In genomic region chr6:43274916-43275597, GRCh38 we compare ENCODE assay signal across 9 cellular contexts. TPM values are rescaled to one million over a fixed set of nuclear protein-coding genes. Genes with fewer than 3 reads are reported as not detected.
DNase-seq lines count a peak whose midpoint lies in the region; ATAC-seq, FAIRE-seq and TF ChIP-seq lines count a peak whose summit lies in the region.
"Had no signal": no experiment of that assay in that cellular context is flagged by ENCODE, and none has a peak within 500 bp of the region (broad histone marks: within the 10 kb centered on the region; RNA-seq: fewer than 3 reads in every experiment).

No MANE protein-coding gene starts in this region.

- in situ Hi-C loops in GM13976 (cut with MboI; ENCODE audit: low sequenced_read_pairs, unreplicated experiment) = loop anchor here (25.0 kb wide), 1 partner anchor 212 kb away; the partner anchor contains the start of gene TJAP1

- no peaks in the 10 kb centered on the region for H4K20me1 ChIP-seq in fibroblast of lung (ENCODE audit: control insufficient read depth, extremely low read depth, insufficient read depth, low read length)

- FAIRE-seq in urothelium cell line (lab: Jason Lieb, UNC) = no peak

- H3K79me2 ChIP-seq in fibroblast of lung (ENCODE audit: control insufficient read depth, insufficient read depth, low read length) = no peaks in the 10 kb centered on the region

- no peaks in the 10 kb centered on the region for H3K36me3 ChIP-seq in fibroblast of lung (ENCODE audit: control insufficient read depth, insufficient read depth, low read length)
- no peaks in the 10 kb centered on the region for H3K36me3 ChIP-seq in skeletal muscle satellite cell (ENCODE audit: insufficient read depth, low read length)

- peaks cover 39% of the 10 kb centered on the region for H3K27me3 ChIP-seq in fibroblast of lung (ENCODE audit: control insufficient read depth, insufficient read depth, low read length)
- H3K27me3 ChIP-seq in skeletal muscle satellite cell (ENCODE audit: control insufficient read depth, insufficient read depth, low read length) = peaks cover 59% of the 10 kb centered on the region

- H3K9ac ChIP-seq in fibroblast of lung (ENCODE audit: insufficient read depth, low read length) (no peak overlapping the region), skeletal muscle satellite cell (ENCODE audit: low read depth, low read length) (no peak overlapping the region)
- H3K9ac ChIP-seq: KMS-11 had no signal

- ATAC-seq in GM21447 (IDR thresholded peaks at IDR 0.05; ENCODE audit: unreplicated experiment) = no peak

- H3K9me3 ChIP-seq in fibroblast of lung (ENCODE audit: control insufficient read depth, insufficient read depth, low read depth, low read length) (no peaks in the 10 kb centered on the region), skeletal muscle satellite cell (replicated peaks; ENCODE audit: low read length) (no peaks in the 10 kb centered on the region)

- H3K4me3 ChIP-seq in fibroblast of lung (replicated peaks in 1 of 4; ENCODE audit: control extremely low read depth in 1 of 4, insufficient read depth in 1 of 4, low read depth in 3 of 4, low read length in 4 of 4) = peak overlapping the region in 1 of 4 experiments; percentile 34
- H3K4me3 ChIP-seq in skeletal muscle satellite cell (ENCODE audit: low read length) = peak overlapping the region; percentile 48

- DNase-seq in GM13976 (ENCODE audit: low spot score) (peak; percentile 72), fibroblast of lung (ENCODE audit: low read depth in 2 of 2) (no peak), urothelium cell line (ENCODE audit: low spot score) (no peak), NCI-H2029 treated with DMSO at 0.1 percent for 48 hours (lab: John Stamatoyannopoulos, UW) (no peak), HUDEP-2 (lab: John Stamatoyannopoulos, UW; ENCODE audit: unreplicated experiment in 76 of 76) (no peak)
- DNase-seq in activated CD4-positive, alpha-beta T cell treated with anti-CD3 and anti-CD28 coated beads, Interleukin-2, amount 50 U/mL, for 48 hours = peak; percentile 24 to 36

- TF ChIP-seq CTCF in GM13976 (IDR thresholded peaks at IDR 0.05; ENCODE audit: borderline replicate concordance, control extremely low read depth, extremely low read depth, insufficient read depth, missing control alignments) (no peak), fibroblast of lung (conservative IDR thresholded peaks at IDR 0.05 in 1 of 2, IDR thresholded peaks at IDR 0.05 in 1 of 2; ENCODE audit: low read depth in 1 of 2, low read length in 2 of 2) (no peak)

- no peak overlapping the region for H3K27ac ChIP-seq in fibroblast of lung (ENCODE audit: insufficient read depth, low read length)
- H3K27ac ChIP-seq: KMS-11 had no signal

- H3K4me2 ChIP-seq in fibroblast of lung (ENCODE audit: extremely low read depth, insufficient read depth, low read length) (peak overlapping the region; percentile 44), skeletal muscle satellite cell (ENCODE audit: low read length) (peak overlapping the region; percentile 66)
- H3K4me2 ChIP-seq: KMS-11 had no signal

- H2AFZ ChIP-seq in fibroblast of lung (ENCODE audit: low read length) = no peak overlapping the region

- H3K4me1 ChIP-seq in fibroblast of lung (ENCODE audit: control insufficient read depth, extremely low read depth, insufficient read depth, low read length) (no peaks in the 10 kb centered on the region), skeletal muscle satellite cell (ENCODE audit: control insufficient read depth, insufficient read depth, low read length) (peaks cover 10% of the 10 kb centered on the region)

RNA-seq across cellular contexts. Expression of gene SLC22A7, which starts 23.0 kb away (rescaled TPM):
- total RNA-seq in fibroblast of lung = not detected in 2 replicates
- not detected in 2 replicates for polyA plus RNA-seq in fibroblast of lung
- not detected in 2 replicates for polyA plus RNA-seq in fibroblast of lung (2012)
- not detected in 2 replicates for polyA minus RNA-seq in fibroblast of lung (ENCODE audit: low replicate concordance)
- not detected in 2 replicates for total RNA-seq in skeletal muscle satellite cell (2012; rRNA removed)

RNA-seq across cellular contexts. Expression of gene TTBK1, which starts 31.8 kb away (rescaled TPM):
- under 0.01 TPM in 2 replicates for total RNA-seq in fibroblast of lung
- 0.03 TPM in 1 of 2 replicates, not detected in the other for polyA plus RNA-seq in fibroblast of lung
- 0.02 TPM in 1 of 2 replicates, not detected in the other for polyA plus RNA-seq in fibroblast of lung (2012)
- not detected in 2 replicates for polyA minus RNA-seq in fibroblast of lung (ENCODE audit: low replicate concordance)
- total RNA-seq in skeletal muscle satellite cell (2012; rRNA removed) = under 0.01 TPM in 2 replicates

RNA-seq across cellular contexts. Expression of gene CRIP3, which starts 33.6 kb away (rescaled TPM):
- 0.26 TPM in 1 of 2 replicates, not detected in the other for total RNA-seq in fibroblast of lung
- not detected in 2 replicates for polyA plus RNA-seq in fibroblast of lung
- polyA plus RNA-seq in fibroblast of lung (2012) = not detected in 2 replicates
- polyA minus RNA-seq in fibroblast of lung (ENCODE audit: low replicate concordance) = not detected in 2 replicates
- total RNA-seq in skeletal muscle satellite cell (2012; rRNA removed) = not detected in 2 replicates

RNA-seq across cellular contexts. Expression of gene DNPH1, which starts 45.8 kb away (rescaled TPM):
- total RNA-seq in fibroblast of lung = 39.5 and 52.5 TPM in 2 replicates
- polyA plus RNA-seq in fibroblast of lung = 31.2 and 32.0 TPM in 2 replicates
- 57.1 and 68.1 TPM in 2 replicates for polyA plus RNA-seq in fibroblast of lung (2012)
- polyA minus RNA-seq in fibroblast of lung (ENCODE audit: low replicate concordance) = 9.5 and 12.9 TPM in 2 replicates
- 52.4 and 58.1 TPM in 2 replicates for total RNA-seq in skeletal muscle satellite cell (2012; rRNA removed)

Comparison
In these comparisons a context has a peak if more than half of its experiments do, and no peak if none do; other contexts are left out.
1. DNase-seq: peak in GM13976 (single experiment) and activated CD4-positive, alpha-beta T cell treated with anti-CD3 and anti-CD28 coated beads, Interleukin-2, amount 50 U/mL, for 48 hours (2 of 2); none in fibroblast of lung (0 of 2), urothelium cell line (single experiment), NCI-H2029 treated with DMSO at 0.1 percent for 48 hours (single experiment) and HUDEP-2 (0 of 76).